Comparison of ENCODE assay signal across 18 cellular contexts in the genomic region with DNA sequence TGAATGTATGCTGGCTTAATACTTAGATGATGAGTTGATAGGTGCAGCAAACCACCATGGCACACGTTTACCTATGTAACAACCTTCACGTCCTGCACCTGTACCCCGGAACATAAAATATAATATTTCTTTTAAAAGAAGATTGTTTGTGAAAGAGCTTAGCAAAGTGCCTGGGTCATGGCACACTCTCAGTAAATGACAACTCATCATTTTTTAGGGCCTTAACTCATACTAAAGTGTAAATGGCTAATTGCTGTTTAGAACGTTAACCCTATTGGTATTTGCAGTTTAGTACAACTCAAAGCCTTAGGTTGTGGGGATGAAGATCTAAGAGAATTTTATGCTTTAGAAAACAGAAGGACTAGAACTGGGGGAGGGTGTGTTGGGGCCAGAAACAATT.
DNase-seq lines count a peak whose midpoint lies in the region; ATAC-seq, FAIRE-seq and TF ChIP-seq lines count a peak whose summit lies in the region.
"Had no signal": no experiment of that assay in that cellular context is flagged by ENCODE, and none has a peak within 500 bp of the region (broad histone marks: within the 10 kb centered on the region; RNA-seq: fewer than 3 reads in every experiment).

No MANE protein-coding gene starts in this region.

- no peak overlapping the region for H2AFZ ChIP-seq in astrocyte (ENCODE audit: low read depth, low read length)

- no peak overlapping the region for H3K9ac ChIP-seq in HUES48 (ENCODE audit: low read depth, low read length)
- H3K9ac ChIP-seq in astrocyte (ENCODE audit: low read length) = peak overlapping the region; percentile 71
- H3K9ac ChIP-seq in skeletal muscle satellite cell (ENCODE audit: low read depth, low read length) = peak overlapping the region; percentile 75
- H3K9ac ChIP-seq: KMS-11 had no signal

- H3K4me1 ChIP-seq in HUES48 (ENCODE audit: control insufficient read depth, insufficient read depth, low read length) (peaks cover 6% of the 10 kb centered on the region; the same call in 1 of the 2 replicates), astrocyte (ENCODE audit: insufficient read depth, low read length) (peaks cover 14% of the 10 kb centered on the region), mesodermal cell (ENCODE audit: control insufficient read depth, insufficient read depth, low read length, poor library complexity, severe bottlenecking) (peaks cover 23% of the 10 kb centered on the region), skeletal muscle satellite cell (ENCODE audit: control insufficient read depth, insufficient read depth, low read length) (peaks cover 19% of the 10 kb centered on the region)
- H3K4me1 ChIP-seq: Peyer's patch had no signal

- no peaks in the 10 kb centered on the region for H3K27me3 ChIP-seq in HUES48 (ENCODE audit: control insufficient read depth, insufficient read depth, low read length)
- H3K27me3 ChIP-seq in astrocyte (ENCODE audit: insufficient read depth, low read length) = no peaks in the 10 kb centered on the region
- H3K27me3 ChIP-seq in skeletal muscle satellite cell (ENCODE audit: control insufficient read depth, insufficient read depth, low read length) = no peaks in the 10 kb centered on the region
- H3K27me3 ChIP-seq: Peyer's patch had no signal

- peak overlapping the region; percentile 60 for H3K4me2 ChIP-seq in astrocyte (ENCODE audit: low read length)
- no peak overlapping the region for H3K4me2 ChIP-seq in skeletal muscle satellite cell (ENCODE audit: low read length)
- H3K4me2 ChIP-seq: KMS-11 had no signal

- ATAC-seq in GM19452 (IDR thresholded peaks at IDR 0.05; ENCODE audit: unreplicated experiment) = no peak
- ATAC-seq in HG02678 (IDR thresholded peaks at IDR 0.05; ENCODE audit: unreplicated experiment) = no peak

- H3K9me3 Mint-ChIP-seq in astrocyte (ENCODE audit: unreplicated experiment) = no peaks in the 10 kb centered on the region
- H3K9me3 Mint-ChIP-seq: CD8-positive, alpha-beta memory T cell had no signal

- no peaks in the 10 kb centered on the region for H3K9me3 ChIP-seq in HUES48 (ENCODE audit: control insufficient read depth, insufficient read depth, low read length)
- H3K9me3 ChIP-seq in astrocyte (ENCODE audit: insufficient read depth, low read depth, low read length) = no peaks in the 10 kb centered on the region
- H3K9me3 ChIP-seq in mesodermal cell (ENCODE audit: control insufficient read depth, low read length) = no peaks in the 10 kb centered on the region
- no peaks in the 10 kb centered on the region for H3K9me3 ChIP-seq in skeletal muscle satellite cell (replicated peaks; ENCODE audit: low read length)
- H3K9me3 ChIP-seq: Peyer's patch had no signal

- H3K27ac Mint-ChIP-seq in astrocyte (ENCODE audit: unreplicated experiment) = peak overlapping the region; percentile 97

- DNase-seq in astrocyte (ENCODE audit: low read depth) (no peak), caudate nucleus (lab: John Stamatoyannopoulos, UW) (no peak)
- DNase-seq: ACHN; C1 segment of cervical spinal cord; CD8-positive, alpha-beta memory T cell; DMS53; MV-4-11; NCI-H1694 treated with DMSO at 0.1 percent for 48 hours; NCI-H748 treated with DMSO at 0.1 percent for 48 hours; NK-92 treated with Interleukin-12 subunit alpha and Interleukin-12 subunit beta, amount 100 ng/mL, for 24 hours; Peyer's patch had no signal

- H3K4me3 ChIP-seq in HUES48 (ENCODE audit: low read depth, low read length) (no peak overlapping the region), astrocyte (ENCODE audit: insufficient read depth, low read depth, low read length) (no peak overlapping the region), mesodermal cell (ENCODE audit: extremely low read depth, insufficient read depth, low read length, poor library complexity, severe bottlenecking) (no peak overlapping the region), skeletal muscle satellite cell (ENCODE audit: low read length) (no peak overlapping the region)
- H3K4me3 ChIP-seq: Peyer's patch had no signal

- no peaks in the 10 kb centered on the region for H3K79me2 ChIP-seq in astrocyte (ENCODE audit: insufficient read depth, low read length)

- H3K27me3 Mint-ChIP-seq in astrocyte (ENCODE audit: low read depth, unreplicated experiment) = no peaks in the 10 kb centered on the region
- H3K27me3 Mint-ChIP-seq: CD8-positive, alpha-beta memory T cell had no signal

- H3K36me3 Mint-ChIP-seq in astrocyte (ENCODE audit: low read depth, unreplicated experiment) = peaks cover 27% of the 10 kb centered on the region

- no peak for FAIRE-seq in astrocyte (lab: Jason Lieb, UNC)
- FAIRE-seq: H54 had no signal

- peak overlapping the region; percentile 73 for H3K27ac ChIP-seq in HUES48 (ENCODE audit: low read depth, low read length)
- H3K27ac ChIP-seq in astrocyte (ENCODE audit: low read depth, low read length) = peak overlapping the region; percentile 74
- peak overlapping the region; percentile 98 for H3K27ac ChIP-seq in mesodermal cell (ENCODE audit: low read depth, low read length, severe bottlenecking)
- H3K27ac ChIP-seq in caudate nucleus (ENCODE audit: low read depth, low read length) = no peak overlapping the region
- H3K27ac ChIP-seq: KMS-11, Peyer's patch had no signal

- H3K4me3 Mint-ChIP-seq in astrocyte (ENCODE audit: unreplicated experiment) = no peak overlapping the region
- H3K4me3 Mint-ChIP-seq: CD8-positive, alpha-beta memory T cell had no signal

- no peak for TF ChIP-seq CTCF in astrocyte (IDR thresholded peaks at IDR 0.05; ENCODE audit: insufficient read depth, low read depth, low read length)

- 100% methylated on average over 1 of the region's 4 CpGs for WGBS in mesodermal cell (ENCODE audit: insufficient coverage in 2 of 2), 2 experiments

- peaks cover 14% of the 10 kb centered on the region for H3K4me1 Mint-ChIP-seq in astrocyte (ENCODE audit: low read depth, unreplicated experiment)

- H4K20me1 ChIP-seq in astrocyte (ENCODE audit: insufficient read depth, low read length) = no peaks in the 10 kb centered on the region

- H3K36me3 ChIP-seq in HUES48 (ENCODE audit: control insufficient read depth, insufficient read depth, low read length) = peaks cover 24% of the 10 kb centered on the region
- H3K36me3 ChIP-seq in astrocyte (ENCODE audit: insufficient read depth, low read length) = no peaks in the 10 kb centered on the region
- H3K36me3 ChIP-seq in mesodermal cell (ENCODE audit: control insufficient read depth, insufficient read depth, low read length) = peaks cover 11% of the 10 kb centered on the region
- H3K36me3 ChIP-seq in skeletal muscle satellite cell (ENCODE audit: insufficient read depth, low read length) = no peaks in the 10 kb centered on the region
